Comparison of ENCODE assay signal across 7 cellular contexts in genomic region chr7:154390961-154391360, GRCh38.
"Had no signal": no experiment of that assay in that cellular context is flagged by ENCODE, and none has a peak within 500 bp of the region (broad histone marks: within the 10 kb centered on the region; RNA-seq: fewer than 3 reads in every experiment).

No MANE protein-coding gene starts in this region.

- H3K4me3 ChIP-seq: GM23338, K562 had no signal

- ATAC-seq: GM23338, K562 had no signal

- DNase-seq: H9, HCEC 1CT, HFFc6, IMR-90, KG1 had no signal
